In the genomic region with DNA sequence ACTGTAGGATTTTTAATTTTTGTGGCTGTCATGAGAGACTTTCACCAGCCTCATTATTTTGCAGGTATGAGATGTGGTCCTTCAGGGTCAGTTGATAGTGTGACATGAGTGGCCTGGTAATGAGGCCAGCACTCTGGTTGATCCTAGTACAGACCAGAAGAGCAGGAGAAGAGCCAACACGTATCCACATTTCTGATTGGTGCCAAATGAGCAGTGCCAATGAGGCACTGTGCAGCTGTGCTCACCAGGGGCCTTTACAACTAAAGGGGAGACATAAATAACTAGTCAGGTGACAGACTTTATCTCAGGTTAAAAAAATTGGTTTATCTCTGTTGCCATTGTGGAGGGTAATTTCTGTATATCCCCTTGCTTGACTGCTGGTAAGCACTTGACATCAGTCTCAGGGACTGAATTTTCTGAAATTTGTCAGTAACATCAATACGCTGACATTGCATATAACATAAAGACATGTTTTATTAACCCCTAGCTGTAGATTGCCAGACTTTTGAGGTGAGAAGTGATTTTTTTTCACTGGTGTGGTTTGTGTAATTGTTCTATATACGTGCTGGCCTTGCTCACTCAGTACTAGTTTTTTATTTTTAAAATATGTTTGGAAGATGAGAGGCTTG, we compare ENCODE assay signal across 17 cellular contexts.
DNase-seq lines count a peak whose midpoint lies in the region; ATAC-seq, FAIRE-seq and TF ChIP-seq lines count a peak whose summit lies in the region.
"Had no signal": no experiment of that assay in that cellular context is flagged by ENCODE, and none has a peak within 500 bp of the region (broad histone marks: within the 10 kb centered on the region; RNA-seq: fewer than 3 reads in every experiment).

No MANE protein-coding gene starts in this region.

- TF ChIP-seq POLR2A in thyroid gland (IDR thresholded peaks at IDR 0.05) = no peak
- TF ChIP-seq POLR2A in upper lobe of left lung (IDR thresholded peaks at IDR 0.05) = no peak

- intact Hi-C loops in kidney (cut with DNase I) = no loop called here
- intact Hi-C loops in thyroid gland (cut with DNase I) = no loop called here
- intact Hi-C loops in naive thymus-derived CD4-positive, alpha-beta T cell (cut with micrococcal nuclease) = loop anchor here in 1 of 2 donors (2.0 kb wide), 1 partner anchor 37 kb away; no protein-coding TSS in a partner anchor

- no peak for TF ChIP-seq CTCF in astrocyte (IDR thresholded peaks at IDR 0.05; ENCODE audit: insufficient read depth, low read depth, low read length)
- TF ChIP-seq CTCF in kidney (IDR thresholded peaks at IDR 0.05; ENCODE audit: borderline replicate concordance, extremely low read depth, insufficient read depth) = no peak
- no peak for TF ChIP-seq CTCF in thyroid gland (IDR thresholded peaks at IDR 0.05)
- TF ChIP-seq CTCF in upper lobe of left lung (IDR thresholded peaks at IDR 0.05) = no peak

- H3K9me3 Mint-ChIP-seq in astrocyte (ENCODE audit: unreplicated experiment) = no peaks in the 10 kb centered on the region
- no peaks in the 10 kb centered on the region for H3K9me3 Mint-ChIP-seq in naive thymus-derived CD4-positive, alpha-beta T cell
- H3K9me3 Mint-ChIP-seq: activated naive CD4-positive, alpha-beta T cell treated with anti-CD3 and anti-CD28 coated beads, Interleukin-2, amount 50 U/mL, for 24 hours; central memory CD8-positive, alpha-beta T cell had no signal

- H3K36me3 ChIP-seq in astrocyte (ENCODE audit: insufficient read depth, low read length) (no peaks in the 10 kb centered on the region), kidney (ENCODE audit: control insufficient read depth in 1 of 2, insufficient read depth in 2 of 2, low read length in 2 of 2) (no peaks in the 10 kb centered on the region), thyroid gland (no peaks in the 10 kb centered on the region), upper lobe of left lung (no peaks in the 10 kb centered on the region)
- no peaks in the 10 kb centered on the region for H3K36me3 ChIP-seq in naive thymus-derived CD4-positive, alpha-beta T cell (ENCODE audit: control insufficient read depth in 2 of 3, insufficient read depth in 3 of 3, low read length in 3 of 3)

- H3K27me3 ChIP-seq in astrocyte (ENCODE audit: insufficient read depth, low read length) (no peaks in the 10 kb centered on the region), thyroid gland (no peaks in the 10 kb centered on the region), upper lobe of left lung (no peaks in the 10 kb centered on the region)
- no peaks in the 10 kb centered on the region for H3K27me3 ChIP-seq in naive thymus-derived CD4-positive, alpha-beta T cell (ENCODE audit: control insufficient read depth in 2 of 2, insufficient read depth in 2 of 2, low read length in 2 of 2)

- H3K4me1 Mint-ChIP-seq in astrocyte (ENCODE audit: low read depth, unreplicated experiment) = peaks cover 39% of the 10 kb centered on the region
- H3K4me1 Mint-ChIP-seq in naive thymus-derived CD4-positive, alpha-beta T cell = peaks cover 22 to 60% (median 42%) of the 10 kb centered on the region in 7 donors

- WGBS in thyroid gland, 2 donors = 65 to 83% methylated on average over 3 of the region's 3 CpGs
- WGBS in upper lobe of left lung, 2 donors = 72 to 79% methylated on average over 3 of the region's 3 CpGs

- DNase-seq in NCI-H510A treated with DMSO at 0.1 percent for 48 hours (lab: John Stamatoyannopoulos, UW) = peak; percentile 19
- DNase-seq in NCI-H510A (lab: John Stamatoyannopoulos, UW) = no peak
- DNase-seq in astrocyte (ENCODE audit: low read depth) = no peak
- DNase-seq in kidney = no peak
- peak; percentile 24 to 38 for DNase-seq in thyroid gland
- DNase-seq in upper lobe of left lung = no peak
- no peak for DNase-seq in naive thymus-derived CD4-positive, alpha-beta T cell
- DNase-seq: activated CD4-positive, alpha-beta T cell treated with anti-CD3 and anti-CD28 coated beads for 1 hour; activated CD8-positive, alpha-beta memory T cell treated with anti-CD3 and anti-CD28 coated beads, Interleukin-2, amount 50 U/mL, for 48 hours; GOT3; head of caudate nucleus; NCI-H526 treated with DMSO at 0.1 percent for 48 hours; retina; stimulated activated CD4-positive, alpha-beta T cell treated with anti-CD3 and anti-CD28 coated beads, Interleukin-2, amount 100 ng/mL, for 24 hours had no signal

- H3K4me3 Mint-ChIP-seq in astrocyte (ENCODE audit: unreplicated experiment) = peak overlapping the region; percentile 28
- peak overlapping the region in 1 of 10 donors; percentile 37 for H3K4me3 Mint-ChIP-seq in naive thymus-derived CD4-positive, alpha-beta T cell
- H3K4me3 Mint-ChIP-seq: activated naive CD4-positive, alpha-beta T cell treated with anti-CD3 and anti-CD28 coated beads, Interleukin-2, amount 50 U/mL, for 24 hours; central memory CD8-positive, alpha-beta T cell had no signal

- no peak overlapping the region for H3K27ac Mint-ChIP-seq in astrocyte (ENCODE audit: unreplicated experiment)
- peak overlapping the region in 2 of 9 donors; percentile 16 to 55 for H3K27ac Mint-ChIP-seq in naive thymus-derived CD4-positive, alpha-beta T cell

- H3K79me2 ChIP-seq in astrocyte (ENCODE audit: insufficient read depth, low read length) = peaks cover 79% of the 10 kb centered on the region

- H4K20me1 ChIP-seq in astrocyte (ENCODE audit: insufficient read depth, low read length) = peaks cover 70% of the 10 kb centered on the region

- H3K4me3 ChIP-seq in astrocyte (ENCODE audit: insufficient read depth, low read depth, low read length) (no peak overlapping the region), kidney (ENCODE audit: low read length in 2 of 2) (no peak overlapping the region), thyroid gland (replicated peaks in 1 of 3) (no peak overlapping the region), upper lobe of left lung (no peak overlapping the region)
- no peak overlapping the region for H3K4me3 ChIP-seq in naive thymus-derived CD4-positive, alpha-beta T cell (ENCODE audit: low read length)

- no peaks in the 10 kb centered on the region for H3K27me3 Mint-ChIP-seq in astrocyte (ENCODE audit: low read depth, unreplicated experiment)
- H3K27me3 Mint-ChIP-seq in naive thymus-derived CD4-positive, alpha-beta T cell = no peaks in the 10 kb centered on the region
- H3K27me3 Mint-ChIP-seq: activated naive CD4-positive, alpha-beta T cell treated with anti-CD3 and anti-CD28 coated beads, Interleukin-2, amount 50 U/mL, for 24 hours; central memory CD8-positive, alpha-beta T cell had no signal

- H3K4me1 ChIP-seq in astrocyte (ENCODE audit: insufficient read depth, low read length) = peaks cover 41% of the 10 kb centered on the region
- H3K4me1 ChIP-seq in kidney (ENCODE audit: control insufficient read depth in 1 of 2, insufficient read depth in 1 of 2, low read depth in 1 of 2, low read length in 2 of 2) = peaks cover 42 to 64% of the 10 kb centered on the region in 2 donors
- peaks cover 96 to 98% of the 10 kb centered on the region in 2 donors for H3K4me1 ChIP-seq in thyroid gland
- peaks cover 68 to 90% (median 80%) of the 10 kb centered on the region in 4 donors for H3K4me1 ChIP-seq in upper lobe of left lung
- peaks cover 4 to 9% of the 10 kb centered on the region in 2 donors for H3K4me1 ChIP-seq in naive thymus-derived CD4-positive, alpha-beta T cell (ENCODE audit: control insufficient read depth in 2 of 2, insufficient read depth in 2 of 2, low read length in 2 of 2)

- FAIRE-seq in astrocyte (lab: Jason Lieb, UNC) = no peak
- no peak for FAIRE-seq in kidney (lab: Jason Lieb, UNC)

- TF ChIP-seq EP300 in upper lobe of left lung (IDR thresholded peaks at IDR 0.05) = no peak

- H3K9ac ChIP-seq in astrocyte (ENCODE audit: low read length) (no peak overlapping the region), kidney (ENCODE audit: low read length in 2 of 2) (no peak overlapping the region)

- H3K36me3 Mint-ChIP-seq in astrocyte (ENCODE audit: low read depth, unreplicated experiment) = no peaks in the 10 kb centered on the region
- peaks cover 0 to 3% (median 0%) of the 10 kb centered on the region in 5 donors for H3K36me3 Mint-ChIP-seq in naive thymus-derived CD4-positive, alpha-beta T cell
- H3K36me3 Mint-ChIP-seq: activated naive CD4-positive, alpha-beta T cell treated with anti-CD3 and anti-CD28 coated beads, Interleukin-2, amount 50 U/mL, for 24 hours had no signal

- H3K4me2 ChIP-seq in astrocyte (ENCODE audit: low read length) = no peak overlapping the region

- ATAC-seq in GM21529 (IDR thresholded peaks at IDR 0.05; ENCODE audit: unreplicated experiment) (no peak), upper lobe of left lung (ENCODE audit: low FRiP score in 2 of 2) (no peak)
- ATAC-seq in naive thymus-derived CD4-positive, alpha-beta T cell = no peak

- POLR2A ChIA-PET in naive thymus-derived CD4-positive, alpha-beta T cell (lab: Charles Lee) = no interaction called here

- no peaks in the 10 kb centered on the region for H3K9me3 ChIP-seq in astrocyte (ENCODE audit: insufficient read depth, low read depth, low read length)
- no peaks in the 10 kb centered on the region for H3K9me3 ChIP-seq in kidney (ENCODE audit: control insufficient read depth in 1 of 2, low read length in 2 of 2)
- no peaks in the 10 kb centered on the region for H3K9me3 ChIP-seq in thyroid gland
- no peaks in the 10 kb centered on the region for H3K9me3 ChIP-seq in upper lobe of left lung
- no peaks in the 10 kb centered on the region for H3K9me3 ChIP-seq in naive thymus-derived CD4-positive, alpha-beta T cell (ENCODE audit: control insufficient read depth in 2 of 3, low read length in 3 of 3)

- no peak overlapping the region for H2AFZ ChIP-seq in astrocyte (ENCODE audit: low read depth, low read length)

- H3K27ac ChIP-seq in astrocyte (ENCODE audit: low read depth, low read length) = no peak overlapping the region
- peak overlapping the region; percentile 24 to 34 for H3K27ac ChIP-seq in kidney (ENCODE audit: low read depth in 2 of 2, low read length in 2 of 2)
- peak overlapping the region; percentile 89 to 93 (median 89) for H3K27ac ChIP-seq in thyroid gland
- H3K27ac ChIP-seq in upper lobe of left lung = no peak overlapping the region
- H3K27ac ChIP-seq in naive thymus-derived CD4-positive, alpha-beta T cell (ENCODE audit: low read depth, low read length) = no peak overlapping the region

- CTCF ChIA-PET in naive thymus-derived CD4-positive, alpha-beta T cell (lab: Charles Lee) = no interaction called here

Comparison
In these comparisons a context has a peak if more than half of its experiments do, and no peak if none do; other contexts are left out.
1. DNase-seq: peak in NCI-H510A treated with DMSO at 0.1 percent for 48 hours (single experiment) and thyroid gland (2 of 2); none in NCI-H510A (single experiment), astrocyte (single experiment), kidney (single experiment), upper lobe of left lung (0 of 2) and naive thymus-derived CD4-positive, alpha-beta T cell (0 of 9).
2. H3K27ac ChIP-seq: peak in kidney (2 of 2) and thyroid gland (3 of 3); none in astrocyte (single experiment), upper lobe of left lung (0 of 4) and naive thymus-derived CD4-positive, alpha-beta T cell (single experiment).